In the genomic region with DNA sequence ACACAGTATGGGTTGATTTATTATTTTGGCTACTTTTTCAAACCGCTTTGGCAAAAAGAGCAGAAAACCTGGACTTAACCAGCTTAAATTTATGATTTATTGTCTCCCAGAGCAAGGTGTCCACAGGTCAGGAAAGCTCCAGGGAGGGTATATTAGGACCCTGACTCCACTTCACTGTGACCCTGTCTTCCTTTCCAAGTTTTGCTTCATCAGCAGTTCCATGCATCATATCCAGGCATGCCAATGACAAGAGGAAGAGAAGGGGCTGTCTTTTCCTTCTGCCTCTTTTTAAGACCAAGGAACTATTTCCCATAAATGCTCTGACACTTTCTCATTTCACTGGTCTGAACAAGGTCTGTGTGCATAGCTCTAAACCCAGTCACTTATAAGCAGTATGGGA, we compare ENCODE assay signal across 8 cellular contexts.
"Had no signal": no experiment of that assay in that cellular context is flagged by ENCODE, and none has a peak within 500 bp of the region (broad histone marks: within the 10 kb centered on the region; RNA-seq: fewer than 3 reads in every experiment).

No MANE protein-coding gene starts in this region.

- H3K27ac ChIP-seq: KMS-11 had no signal

- ATAC-seq: GM23338 had no signal

- H3K9me3 Mint-ChIP-seq: GM23338, H9 had no signal

- FAIRE-seq: H1, H54, HTR-8/SVneo had no signal

- H3K4me1 Mint-ChIP-seq: GM23338, H9 had no signal

- H3K4me2 ChIP-seq: GM23338, KMS-11 had no signal

- H3K9ac ChIP-seq: KMS-11 had no signal

- H3K27ac Mint-ChIP-seq: GM23338, H9 had no signal

- DNase-seq: H9, HCEC 1CT, KBM-7 had no signal

- H3K4me3 ChIP-seq: GM23338 had no signal

- H2AFZ ChIP-seq: GM23338 had no signal

- H3K4me3 Mint-ChIP-seq: GM23338, H9 had no signal
